In genomic region chr1:32874860-32875793, GRCh38 we compare ENCODE assay signal across 25 cellular contexts. TPM values are rescaled to one million over a fixed set of nuclear protein-coding genes. Genes with fewer than 3 reads are reported as not detected.
A peak's percentile ranks its signal among the peaks of the same experiment; 100 is the strongest.
DNase-seq lines count a peak whose midpoint lies in the region; ATAC-seq and TF ChIP-seq lines count a peak whose summit lies in the region.
"Had no signal": no experiment of that assay in that cellular context is flagged by ENCODE, and none has a peak within 500 bp of the region (broad histone marks: within the 10 kb centered on the region; RNA-seq: fewer than 3 reads in every experiment).

No MANE protein-coding gene starts in this region.

- peaks cover 38% of the 10 kb centered on the region for H3K27me3 Mint-ChIP-seq in activated CD4-positive, alpha-beta T cell treated with anti-CD3 and anti-CD28 coated beads, Interleukin-2, amount 10 ng/mL, durations not matched to agents 24 days and 14 days
- H3K27me3 Mint-ChIP-seq in H9 (ENCODE audit: low read depth) (peaks cover 28% of the 10 kb centered on the region), brain (peaks cover 4% of the 10 kb centered on the region)

- no peak overlapping the region for H3K9ac ChIP-seq in H9 (ENCODE audit: extremely low read depth, insufficient read length, low read length)

- no peak overlapping the region for H3T11ph ChIP-seq in H9 (ENCODE audit: low read length)

- H3K79me1 ChIP-seq in H9 (ENCODE audit: insufficient read depth, low read depth, low read length, poor library complexity, severe bottlenecking) = no peaks in the 10 kb centered on the region

- no peak overlapping the region for H2BK12ac ChIP-seq in H9 (ENCODE audit: insufficient read length, low read depth, low read length)

- H4K8ac ChIP-seq in H9 (replicated peaks; ENCODE audit: insufficient read length, low read depth, low read length) = no peak overlapping the region

- H2BK20ac ChIP-seq in H9 (ENCODE audit: low read depth, low read length, poor library complexity, severe bottlenecking) = no peak overlapping the region

- no peak overlapping the region for H2BK120ac ChIP-seq in H9 (ENCODE audit: low read depth, low read length, poor library complexity, severe bottlenecking)

- no peaks in the 10 kb centered on the region for H3K36me3 Mint-ChIP-seq in activated CD4-positive, alpha-beta T cell treated with anti-CD3 and anti-CD28 coated beads, Interleukin-2, amount 10 ng/mL, durations not matched to agents 24 days and 14 days (ENCODE audit: low read depth)
- H3K36me3 Mint-ChIP-seq in H9 (ENCODE audit: insufficient read depth in 1 of 3, low read depth in 3 of 3) (no peaks in the 10 kb centered on the region), brain (no peaks in the 10 kb centered on the region)
- H3K36me3 Mint-ChIP-seq: CD14-positive monocyte, mesothelial cell of epicardium had no signal

- peaks cover 4% of the 10 kb centered on the region for H3K23me2 ChIP-seq in H9 (ENCODE audit: insufficient read length, low read depth, low read length, poor library complexity, severe bottlenecking)

- no peak overlapping the region for H2AK5ac ChIP-seq in H9 (ENCODE audit: insufficient read length, low read length)

- H3K27me3 ChIP-seq in H9 (ENCODE audit: insufficient read depth, low read length) (peaks cover 12% of the 10 kb centered on the region; the same call in 1 of the 2 replicates), osteoblast (ENCODE audit: insufficient read depth, low read length) (peaks cover 21% of the 10 kb centered on the region)

- no peak overlapping the region for H2BK5ac ChIP-seq in H9 (ENCODE audit: insufficient read length, low read length)

- H3K4me2 ChIP-seq in H9 (ENCODE audit: insufficient read depth, insufficient read length, low read length) = no peak overlapping the region
- H3K4me2 ChIP-seq in osteoblast (ENCODE audit: insufficient read depth, low read length) = no peak overlapping the region

- no peak for TF ChIP-seq CTCF in H9 (conservative IDR thresholded peaks at IDR 0.05)
- no peak for TF ChIP-seq CTCF in brain (conservative IDR thresholded peaks at IDR 0.05)
- TF ChIP-seq CTCF in osteoblast (IDR thresholded peaks at IDR 0.05; ENCODE audit: extremely low read depth, low read depth, low read length) = no peak

- no peak overlapping the region for H2AFZ ChIP-seq in H9 (ENCODE audit: low read length)
- no peak overlapping the region for H2AFZ ChIP-seq in osteoblast (ENCODE audit: low read length)

- H4K20me1 ChIP-seq in H9 (ENCODE audit: control insufficient read depth, insufficient read depth, insufficient read length) = no peaks in the 10 kb centered on the region
- no peaks in the 10 kb centered on the region for H4K20me1 ChIP-seq in osteoblast (ENCODE audit: insufficient read depth, low read length)

- no CpG with 5 or more reads among the region's 6 CpGs for WGBS in H9 (ENCODE audit: extremely low coverage, insufficient read length, low lambda C conversion rate)

- peak; percentile 51 for DNase-seq in activated CD4-positive, alpha-beta T cell treated with anti-CD3 and anti-CD28 coated beads, Interleukin-2, amount 10 ng/mL, durations not matched to agents 24 days and 14 days
- DNase-seq in activated CD4-positive, alpha-beta T cell treated with anti-CD3 and anti-CD28 coated beads for 4 hours = no peak
- DNase-seq in H9 (no peak), osteoblast (ENCODE audit: insufficient read length, low spot score, missing footprints) (peak; percentile 80)
- DNase-seq in stimulated activated naive CD4-positive, alpha-beta T cell (lab: John Stamatoyannopoulos, UW) = no peak
- DNase-seq: activated CD8-positive, alpha-beta T cell treated with anti-CD3 and anti-CD28 coated beads for 36 hours; activated naive CD4-positive, alpha-beta T cell treated with anti-CD3 and anti-CD28 coated beads, Interleukin-2, amount 50 U/mL, for 16 hours; activated T-cell treated with anti-CD3 and anti-CD28 coated beads, Interleukin-2, amount 50 U/mL, for 72 hours; central memory CD4-positive, alpha-beta T cell; KG1; left cardiac atrium; naive thymus-derived CD8-positive, alpha-beta T cell; NCI-H146; NCI-H774; sigmoid colon had no signal

- H3K36me3 ChIP-seq in osteoblast (ENCODE audit: insufficient read depth, low read length) = no peaks in the 10 kb centered on the region
- H3K36me3 ChIP-seq: sigmoid colon had no signal

- H3K9me3 ChIP-seq in H9 (ENCODE audit: control insufficient read depth, low read depth, low read length) (no peaks in the 10 kb centered on the region), osteoblast (ENCODE audit: low read depth, low read length) (no peaks in the 10 kb centered on the region)
- H3K9me3 ChIP-seq: sigmoid colon had no signal

- no peak overlapping the region for H3K4me3 ChIP-seq in osteoblast (ENCODE audit: insufficient read depth, low read length)
- H3K4me3 ChIP-seq: sigmoid colon had no signal

- H3K14ac ChIP-seq in H9 (ENCODE audit: insufficient read depth, low read length) = no peak overlapping the region

- no peak overlapping the region for H3K18ac ChIP-seq in H9 (ENCODE audit: insufficient read length, low read depth, low read length)

- no peak overlapping the region for H3K4me3 Mint-ChIP-seq in activated CD4-positive, alpha-beta T cell treated with anti-CD3 and anti-CD28 coated beads, Interleukin-2, amount 10 ng/mL, durations not matched to agents 24 days and 14 days
- peak overlapping the region in 1 of 2 experiments; percentile 19; a peak in 2 of 5 replicates for H3K4me3 Mint-ChIP-seq in H9
- H3K4me3 Mint-ChIP-seq in brain = no peak overlapping the region
- H3K4me3 Mint-ChIP-seq: activated CD8-positive, alpha-beta T cell treated with anti-CD3 and anti-CD28 coated beads for 36 hours; activated T-cell treated with anti-CD3 and anti-CD28 coated beads, Interleukin-2, amount 50 U/mL, for 72 hours; mesothelial cell of epicardium; naive thymus-derived CD8-positive, alpha-beta T cell had no signal

- intact Hi-C loops in activated CD4-positive, alpha-beta T cell treated with anti-CD3 and anti-CD28 coated beads, Interleukin-2, amount 10 ng/mL, durations not matched to agents 24 days and 14 days (cut with micrococcal nuclease) = loop anchor here (5.0 kb wide), 1 partner anchor 103 kb away; no protein-coding TSS in a partner anchor

- no peak overlapping the region for H3K4ac ChIP-seq in H9 (ENCODE audit: low read depth, low read length)

- H3K79me2 ChIP-seq in H9 (ENCODE audit: insufficient read depth, low read length) (no peaks in the 10 kb centered on the region), osteoblast (ENCODE audit: insufficient read depth, low read length) (no peaks in the 10 kb centered on the region)

- H3K23ac ChIP-seq in H9 (ENCODE audit: insufficient read length, low read depth, low read length) = no peak overlapping the region

- H3K27ac ChIP-seq in H9 (ENCODE audit: insufficient read length, low read depth, low read length) (no peak overlapping the region), osteoblast (ENCODE audit: low read depth, low read length) (no peak overlapping the region)
- H3K27ac ChIP-seq: sigmoid colon, VCaP had no signal

- H4K5ac ChIP-seq in H9 (ENCODE audit: insufficient read length, low read depth, low read length) = no peak overlapping the region

- H3K4me1 Mint-ChIP-seq in activated CD4-positive, alpha-beta T cell treated with anti-CD3 and anti-CD28 coated beads, Interleukin-2, amount 10 ng/mL, durations not matched to agents 24 days and 14 days = peaks cover 3% of the 10 kb centered on the region
- H3K4me1 Mint-ChIP-seq in H9 = peaks cover 39 to 55% of the 10 kb centered on the region in 2 experiments
- peaks cover 62% of the 10 kb centered on the region for H3K4me1 Mint-ChIP-seq in brain

- peaks cover 3% of the 10 kb centered on the region; the same call in 1 of the 2 replicates for H3K4me1 ChIP-seq in H9 (ENCODE audit: insufficient read depth, low read length)
- peaks cover 6% of the 10 kb centered on the region for H3K4me1 ChIP-seq in osteoblast (ENCODE audit: insufficient read depth, low read length)

- H3K27ac Mint-ChIP-seq in activated CD4-positive, alpha-beta T cell treated with anti-CD3 and anti-CD28 coated beads, Interleukin-2, amount 10 ng/mL, durations not matched to agents 24 days and 14 days = no peak overlapping the region
- H3K27ac Mint-ChIP-seq in H9 (peak overlapping the region in 2 of 3 experiments; percentile 4 to 92; a peak in 3 of 7 replicates), brain (peak overlapping the region in 4 of 5 experiments; percentile 0 to 44 (median 32))
- H3K27ac Mint-ChIP-seq: activated CD8-positive, alpha-beta T cell treated with anti-CD3 and anti-CD28 coated beads for 36 hours; activated T-cell treated with anti-CD3 and anti-CD28 coated beads, Interleukin-2, amount 50 U/mL, for 72 hours; CD14-positive monocyte; mesothelial cell of epicardium had no signal

- ATAC-seq in activated CD4-positive, CD25-positive, alpha-beta regulatory T cell treated with anti-CD3 and anti-CD28 coated beads, Interleukin-2, amount 50 U/mL, for 24 hours = no peak
- no peak for ATAC-seq in HG02763 (IDR thresholded peaks at IDR 0.05; ENCODE audit: unreplicated experiment)
- ATAC-seq: activated CD8-positive, alpha-beta T cell treated with anti-CD3 and anti-CD28 coated beads for 36 hours; activated T-cell treated with anti-CD3 and anti-CD28 coated beads, Interleukin-2, amount 50 U/mL, for 72 hours; left cardiac atrium; naive thymus-derived CD8-positive, alpha-beta T cell had no signal

- no peak overlapping the region for H2BK15ac ChIP-seq in H9 (ENCODE audit: low read depth, low read length)

- H3K9me3 Mint-ChIP-seq in activated CD4-positive, alpha-beta T cell treated with anti-CD3 and anti-CD28 coated beads, Interleukin-2, amount 10 ng/mL, durations not matched to agents 24 days and 14 days = no peaks in the 10 kb centered on the region
- H3K9me3 Mint-ChIP-seq in H9 = no peaks in the 10 kb centered on the region
- H3K9me3 Mint-ChIP-seq in brain = peaks cover 0 to 14% (median 0%) of the 10 kb centered on the region in 5 experiments
- H3K9me3 Mint-ChIP-seq: activated CD8-positive, alpha-beta T cell treated with anti-CD3 and anti-CD28 coated beads for 36 hours; activated T-cell treated with anti-CD3 and anti-CD28 coated beads, Interleukin-2, amount 50 U/mL, for 72 hours; mesothelial cell of epicardium; naive thymus-derived CD8-positive, alpha-beta T cell had no signal

- no peak overlapping the region for H3K56ac ChIP-seq in H9 (ENCODE audit: insufficient read length, low read depth, low read length)

- no peak overlapping the region for H4K91ac ChIP-seq in H9 (ENCODE audit: insufficient read length, low read depth, low read length)

RNA-seq across cellular contexts. Expression of gene FNDC5, which starts 4.4 kb away (rescaled TPM):
- not detected in 2 replicates for total RNA-seq in activated CD4-positive, alpha-beta T cell treated with anti-CD3 and anti-CD28 coated beads, Interleukin-2, amount 10 ng/mL, durations not matched to agents 24 days and 14 days
- total RNA-seq in H9 (2021) (4.5 and 5.9 TPM in 2 replicates), osteoblast (0.36 TPM in 1 of 2 replicates, not detected in the other)
- 20.8 TPM for polyA plus RNA-seq in brain (ENCODE audit: insufficient read depth, low read depth, low replicate concordance)
- total RNA-seq: activated CD8-positive, alpha-beta T cell treated with anti-CD3 and anti-CD28 coated beads for 36 hours; activated T-cell treated with anti-CD3 and anti-CD28 coated beads, Interleukin-2, amount 50 U/mL, for 72 hours; naive thymus-derived CD8-positive, alpha-beta T cell; T-helper 2 cell treated with Interferon-gamma antibody and Interleukin-4, amounts not matched to agents 100 ng/mL and 5 ng/mL, for 36 hours had no signal
- polyA plus RNA-seq: CD14-positive monocyte; naive thymus-derived CD8-positive, alpha-beta T cell had no signal

RNA-seq across cellular contexts. Expression of gene HPCA, which starts 11.2 kb away (rescaled TPM):
- total RNA-seq in activated CD4-positive, alpha-beta T cell treated with anti-CD3 and anti-CD28 coated beads, Interleukin-2, amount 10 ng/mL, durations not matched to agents 24 days and 14 days = not detected in 2 replicates
- total RNA-seq in H9 (2021) (1.1 and 1.2 TPM in 2 replicates), osteoblast (not detected in 2 replicates)
- 75.9 TPM for polyA plus RNA-seq in brain (ENCODE audit: insufficient read depth, low read depth, low replicate concordance)
- total RNA-seq: dermis microvascular lymphatic vessel endothelial cell; endothelial cell of umbilical vein; HT1080; left cardiac atrium; naive thymus-derived CD8-positive, alpha-beta T cell; sigmoid colon had no signal
- polyA plus RNA-seq: CD14-positive monocyte; endothelial cell of umbilical vein; naive thymus-derived CD8-positive, alpha-beta T cell had no signal

RNA-seq across cellular contexts. Expression of gene TMEM54, which starts 26.1 kb away (rescaled TPM):
- total RNA-seq in activated CD4-positive, alpha-beta T cell treated with anti-CD3 and anti-CD28 coated beads, Interleukin-2, amount 10 ng/mL, durations not matched to agents 24 days and 14 days = 0.89 and 1.4 TPM in 2 replicates
- total RNA-seq in H9 (2021) (17.2 and 17.7 TPM in 2 replicates), osteoblast (16.5 and 22.4 TPM in 2 replicates)
- 51.4 TPM for polyA plus RNA-seq in brain (ENCODE audit: insufficient read depth, low read depth, low replicate concordance)
- total RNA-seq: naive thymus-derived CD8-positive, alpha-beta T cell; T-helper 2 cell treated with Interferon-gamma antibody and Interleukin-4, amounts not matched to agents 100 ng/mL and 5 ng/mL, for 36 hours had no signal
- polyA plus RNA-seq: CD14-positive monocyte; naive thymus-derived CD8-positive, alpha-beta T cell had no signal

RNA-seq across cellular contexts. Expression of gene S100PBP, which starts 57.7 kb away (rescaled TPM):
- total RNA-seq in activated CD4-positive, alpha-beta T cell treated with anti-CD3 and anti-CD28 coated beads, Interleukin-2, amount 10 ng/mL, durations not matched to agents 24 days and 14 days = 43.8 and 46.9 TPM in 2 replicates
- total RNA-seq in H9 (2021) (50.1 and 51.4 TPM in 2 replicates), osteoblast (42.0 and 57.2 TPM in 2 replicates)
- polyA plus RNA-seq in brain (ENCODE audit: insufficient read depth, low read depth, low replicate concordance) = 22.8 TPM

RNA-seq across cellular contexts. Expression of gene YARS1, which starts 58.0 kb away (rescaled TPM):
- total RNA-seq in activated CD4-positive, alpha-beta T cell treated with anti-CD3 and anti-CD28 coated beads, Interleukin-2, amount 10 ng/mL, durations not matched to agents 24 days and 14 days = 206 and 214 TPM in 2 replicates
- 185 and 194 TPM in 2 replicates for total RNA-seq in H9 (2021)
- 150 TPM for polyA plus RNA-seq in brain (ENCODE audit: insufficient read depth, low read depth, low replicate concordance)
- 183 and 199 TPM in 2 replicates for total RNA-seq in osteoblast

Comparison
In these comparisons a context has a peak if more than half of its experiments do, and no peak if none do; other contexts are left out.
1. DNase-seq: peak in activated CD4-positive, alpha-beta T cell treated with anti-CD3 and anti-CD28 coated beads, Interleukin-2, amount 10 ng/mL, durations not matched to agents 24 days and 14 days (single experiment) and osteoblast (single experiment); none in activated CD4-positive, alpha-beta T cell treated with anti-CD3 and anti-CD28 coated beads for 4 hours (0 of 2), H9 (single experiment) and stimulated activated naive CD4-positive, alpha-beta T cell (0 of 6).